ENCODE assay signal across 14 cellular contexts in genomic region chr5:67021522-67022316, GRCh38.
DNase-seq lines count a peak whose midpoint lies in the region; ATAC-seq and TF ChIP-seq lines count a peak whose summit lies in the region.
"Had no signal": no experiment of that assay in that cellular context is flagged by ENCODE, and none has a peak within 500 bp of the region (broad histone marks: within the 10 kb centered on the region; RNA-seq: fewer than 3 reads in every experiment).

No MANE protein-coding gene starts in this region.

- POLR2A ChIA-PET in IMR-90 (lab: Charles Lee; ENCODE audit: unreplicated experiment) = no interaction called here

- H3K23ac ChIP-seq in IMR-90 (ENCODE audit: low read depth, low read length) = peak overlapping the region; percentile 18; the same call in 1 of the 2 replicates

- no CpG with 5 or more reads among the region's 3 CpGs for WGBS in IMR-90 (ENCODE audit: extremely low coverage in 2 of 2, insufficient read length in 1 of 2), 2 experiments

- intact Hi-C loops in IMR-90 (cut with micrococcal nuclease) = no loop called here

- H3K4me1 ChIP-seq in IMR-90 (ENCODE audit: control insufficient read depth, insufficient read depth, low read length) = peaks cover 10% of the 10 kb centered on the region

- ATAC-seq in activated CD8-positive, alpha-beta memory T cell treated with anti-CD3 and anti-CD28 coated beads, Interleukin-2, amount 10 ng/mL, durations not matched to agents 7 days and 5 days = peak; percentile 64
- ATAC-seq in IMR-90 (ENCODE audit: low read depth) (peak; percentile 85), HG03045 (IDR thresholded peaks at IDR 0.05; ENCODE audit: unreplicated experiment) (no peak)
- ATAC-seq in stimulated activated naive CD8-positive, alpha-beta T cell treated with anti-CD3 and anti-CD28 coated beads, Interleukin-15, Interleukin-2, amounts not matched to agents 100 U/mL and 50 U/mL, for 24 hours = peak; percentile 98
- ATAC-seq: Panc1 had no signal

- no peaks in the 10 kb centered on the region for H3K27me3 ChIP-seq in IMR-90 (ENCODE audit: control insufficient read depth, insufficient read depth, low read length)
- H3K27me3 ChIP-seq in brain microvascular endothelial cell (replicated peaks) = no peaks in the 10 kb centered on the region
- H3K27me3 ChIP-seq: right atrium auricular region, thyroid gland had no signal

- H3K27ac ChIP-seq in IMR-90 (ENCODE audit: insufficient read depth, low read length) (peak overlapping the region; percentile 52; the same call in 1 of the 2 replicates), brain microvascular endothelial cell (no peak overlapping the region)
- H3K27ac ChIP-seq: right atrium auricular region, thyroid gland had no signal

- TF ChIP-seq POLR2A in IMR-90 (IDR thresholded peaks at IDR 0.05; ENCODE audit: low read depth, low read length) = no peak

- H3K79me1 ChIP-seq in IMR-90 (ENCODE audit: low read depth in 1 of 2, low read length in 2 of 2) = peaks cover 10 to 30% of the 10 kb centered on the region in 2 experiments; a peak in 3 of 4 replicates

- no TSS peak for BruUV-seq in IMR-90 (replicated peaks; lab: Mats Ljungman, UMichigan)

- 0 out of 2 replicates have a peak overlapping the region, but pooled peaks have one; percentile 27 for H2BK20ac ChIP-seq in IMR-90 (ENCODE audit: low read depth, low read length)

- H3K9me1 ChIP-seq in IMR-90 (ENCODE audit: insufficient read depth, low read length) = no peaks in the 10 kb centered on the region

- H3K4me3 ChIP-seq in IMR-90 (ENCODE audit: insufficient read depth, low read depth, low read length) (no peak overlapping the region), brain microvascular endothelial cell (ENCODE audit: low read depth, low read length) (no peak overlapping the region)
- H3K4me3 ChIP-seq: HAP-1, right atrium auricular region, thyroid gland had no signal

- peak overlapping the region; percentile 63; the same call in 1 of the 2 replicates for H4K5ac ChIP-seq in IMR-90 (ENCODE audit: low read depth, low read length)

- no peak overlapping the region for H2AFZ ChIP-seq in IMR-90 (replicated peaks; ENCODE audit: low read length, poor library complexity)

- no peak overlapping the region for H2AK9ac ChIP-seq in IMR-90 (replicated peaks; ENCODE audit: low read depth, low read length, poor library complexity)

- 0 out of 2 replicates have a peak overlapping the region, but pooled peaks have one; percentile 5 for H4K91ac ChIP-seq in IMR-90 (ENCODE audit: insufficient read depth, low read depth, low read length)

- TF ChIP-seq RAD21 in IMR-90 (IDR thresholded peaks at IDR 0.05; ENCODE audit: low read length) = no peak

- H2BK15ac ChIP-seq in IMR-90 (ENCODE audit: low read depth, low read length) = no peak overlapping the region

- in situ Hi-C loops in IMR-90 (cut with MboI; ENCODE audit: low sequenced_read_pairs) (no loop called here), brain microvascular endothelial cell (cut with HindIII; ENCODE audit: low pct_ligation_motif_present, low sequenced_read_pairs) (no loop called here)

- H4K20me1 ChIP-seq in IMR-90 (ENCODE audit: insufficient read depth, low read length) = peaks cover 3% of the 10 kb centered on the region; the same call in 1 of the 2 replicates

- no peaks in the 10 kb centered on the region for H3K9me3 ChIP-seq in IMR-90 (ENCODE audit: control insufficient read depth, insufficient read depth, low read length)
- H3K9me3 ChIP-seq: HAP-1, right atrium auricular region, thyroid gland had no signal

- H3K36me3 Mint-ChIP-seq in activated CD8-positive, alpha-beta memory T cell treated with anti-CD3 and anti-CD28 coated beads, Interleukin-2, amount 10 ng/mL, durations not matched to agents 7 days and 5 days = peaks cover 7% of the 10 kb centered on the region

- no peak overlapping the region for H2AK5ac ChIP-seq in IMR-90 (ENCODE audit: low read depth, low read length)

- H3K14ac ChIP-seq in IMR-90 (replicated peaks; ENCODE audit: low read depth, low read length) = no peak overlapping the region

- H3K27me3 Mint-ChIP-seq in activated CD8-positive, alpha-beta memory T cell treated with anti-CD3 and anti-CD28 coated beads, Interleukin-2, amount 10 ng/mL, durations not matched to agents 7 days and 5 days = no peaks in the 10 kb centered on the region

- no peak for TF ChIP-seq CTCF in IMR-90 (conservative IDR thresholded peaks at IDR 0.05; ENCODE audit: low read depth, low read length)
- no peak for TF ChIP-seq CTCF in brain microvascular endothelial cell (IDR thresholded peaks at IDR 0.05; ENCODE audit: low read depth, low read length, missing control alignments)

- H3K4me2 ChIP-seq in IMR-90 (ENCODE audit: low read depth, low read length) = peak overlapping the region; percentile 60; the same call in 1 of the 2 replicates

- H3K36me3 ChIP-seq in IMR-90 (ENCODE audit: control insufficient read depth, insufficient read depth, low read length) (no peaks in the 10 kb centered on the region), brain microvascular endothelial cell (replicated peaks) (no peaks in the 10 kb centered on the region)
- H3K36me3 ChIP-seq: HAP-1, right atrium auricular region, thyroid gland had no signal

- H2BK120ac ChIP-seq in IMR-90 (ENCODE audit: low read depth, low read length) = peak overlapping the region; percentile 31; the same call in 1 of the 2 replicates

- peaks cover 12% of the 10 kb centered on the region for H3K4me1 Mint-ChIP-seq in activated CD8-positive, alpha-beta memory T cell treated with anti-CD3 and anti-CD28 coated beads, Interleukin-2, amount 10 ng/mL, durations not matched to agents 7 days and 5 days

- no peak overlapping the region; a peak in 1 of 4 replicates for H4K8ac ChIP-seq in IMR-90 (ENCODE audit: low read depth in 2 of 2, low read length in 2 of 2)

- CTCF ChIA-PET in activated CD8-positive, alpha-beta memory T cell treated with anti-CD3 and anti-CD28 coated beads, Interleukin-2, amount 10 ng/mL, durations not matched to agents 7 days and 5 days (lab: Charles Lee) = no interaction called here
- CTCF ChIA-PET in IMR-90 (lab: Yijun Ruan, JAX) = no interaction called here

- H3K9me3 Mint-ChIP-seq in activated CD8-positive, alpha-beta memory T cell treated with anti-CD3 and anti-CD28 coated beads, Interleukin-2, amount 10 ng/mL, durations not matched to agents 7 days and 5 days (ENCODE audit: low read depth) = no peaks in the 10 kb centered on the region

- no peak overlapping the region for H3K4me3 Mint-ChIP-seq in activated CD8-positive, alpha-beta memory T cell treated with anti-CD3 and anti-CD28 coated beads, Interleukin-2, amount 10 ng/mL, durations not matched to agents 7 days and 5 days

- no peak for DNase-seq in activated CD8-positive, alpha-beta memory T cell treated with anti-CD3 and anti-CD28 coated beads, Interleukin-2, amount 10 ng/mL, durations not matched to agents 7 days and 5 days
- DNase-seq in activated CD8-positive, alpha-beta memory T cell treated with anti-CD3 and anti-CD28 coated beads for 24 hours = no peak
- DNase-seq in IMR-90 = peak; percentile 50
- DNase-seq in fibroblast of peridontal ligament (ENCODE audit: extremely low read depth) = peak; percentile 33
- no peak for DNase-seq in stimulated activated naive CD8-positive, alpha-beta T cell treated with anti-CD3 and anti-CD28 coated beads, Interleukin-15, Interleukin-2, amounts not matched to agents 100 U/mL and 50 U/mL, for 24 hours
- DNase-seq in NOMO-1 (lab: John Stamatoyannopoulos, UW; ENCODE audit: unreplicated experiment in 2 of 2) = no peak
- DNase-seq in brain microvascular endothelial cell = no peak
- DNase-seq: anterior cingulate cortex; effector CD8-positive, alpha-beta T cell; thyroid gland had no signal

- dilution Hi-C loops in IMR-90 (cut with HindIII; ENCODE audit: low sequenced_read_pairs, unreplicated experiment) = no loop called here

- H3K9ac ChIP-seq in IMR-90 (ENCODE audit: low read depth, low read length) = no peak overlapping the region

- H2BK5ac ChIP-seq in IMR-90 (ENCODE audit: low read depth, low read length, poor library complexity, severe bottlenecking) = peak overlapping the region; percentile 37

- no peak overlapping the region for H3K27ac Mint-ChIP-seq in activated CD8-positive, alpha-beta memory T cell treated with anti-CD3 and anti-CD28 coated beads, Interleukin-2, amount 10 ng/mL, durations not matched to agents 7 days and 5 days

- H3K4ac ChIP-seq in IMR-90 (ENCODE audit: low read depth, low read length) = peak overlapping the region; percentile 21; the same call in 1 of the 2 replicates

- H3K56ac ChIP-seq in IMR-90 (ENCODE audit: extremely low read depth, insufficient read depth, low read length) = no peak overlapping the region

- peak overlapping the region; percentile 97; the same call in 1 of the 2 replicates for H3K18ac ChIP-seq in IMR-90 (ENCODE audit: low read depth, low read length)

TF ChIP-seq in IMR-90, 13 proteins besides CTCF, POLR2A, EP300 and RAD21:
- TF ChIP-seq ELK1 (IDR thresholded peaks at IDR 0.05; ENCODE audit: borderline replicate concordance, low read depth, low read length) (no peak), NFE2L2 (IDR thresholded peaks at IDR 0.05; ENCODE audit: low read depth, low read length) (no peak), USF2 (IDR thresholded peaks at IDR 0.05; ENCODE audit: low read depth, low read length) (no peak), RFX5 (IDR thresholded peaks at IDR 0.05; ENCODE audit: low read depth, low read length) (no peak), CEBPB (IDR thresholded peaks at IDR 0.05; ENCODE audit: low read depth, low read length) (no peak), FOS (IDR thresholded peaks at IDR 0.05; ENCODE audit: low read depth, low read length) (no peak), MXI1 (IDR thresholded peaks at IDR 0.05; ENCODE audit: borderline replicate concordance, low read depth, low read length) (no peak), RCOR1 (IDR thresholded peaks at IDR 0.05; ENCODE audit: insufficient replicate concordance, low read length) (no peak)
TF ChIP-seq in IMR-90: peak in this region for 0.

Comparison
In these comparisons a context has a peak if more than half of its experiments do, and no peak if none do; other contexts are left out.
1. DNase-seq: peak in IMR-90 (single experiment) and fibroblast of peridontal ligament (single experiment); none in activated CD8-positive, alpha-beta memory T cell treated with anti-CD3 and anti-CD28 coated beads, Interleukin-2, amount 10 ng/mL, durations not matched to agents 7 days and 5 days (single experiment), activated CD8-positive, alpha-beta memory T cell treated with anti-CD3 and anti-CD28 coated beads for 24 hours (single experiment), stimulated activated naive CD8-positive, alpha-beta T cell treated with anti-CD3 and anti-CD28 coated beads, Interleukin-15, Interleukin-2, amounts not matched to agents 100 U/mL and 50 U/mL, for 24 hours (single experiment), NOMO-1 (0 of 2) and brain microvascular endothelial cell (single experiment).